In genomic region chr12:33438890-33439586, GRCh38 we compare ENCODE assay signal across 8 cellular contexts. TPM values are rescaled to one million over a fixed set of nuclear protein-coding genes. Genes with fewer than 3 reads are reported as not detected.
A peak's percentile ranks its signal among the peaks of the same experiment; 100 is the strongest.
DNase-seq lines count a peak whose midpoint lies in the region; FAIRE-seq and TF ChIP-seq lines count a peak whose summit lies in the region.

No MANE protein-coding gene starts in this region.

- POLR2A ChIA-PET in MCF 10A (lab: Yijun Ruan, JAX), result no interaction called here

- H3K27me3 ChIP-seq in breast epithelium, result peaks cover 0 to 31% of the 10 kb centered on the region in 2 donors
- H3K27me3 ChIP-seq in brain microvascular endothelial cell (replicated peaks), result peaks cover 15% of the 10 kb centered on the region
- H3K27me3 ChIP-seq in stomach smooth muscle (ENCODE audit: control insufficient read depth in 1 of 2, insufficient read depth in 2 of 2, low read length in 2 of 2), result peaks cover 17 to 24% of the 10 kb centered on the region in 2 donors

- no TSS peak for BruUV-seq in MCF 10A (replicated peaks; lab: Mats Ljungman, UMichigan)

- H3K27ac Mint-ChIP-seq in MCF 10A (ENCODE audit: low read depth, unreplicated experiment), result no peak overlapping the region

- H3K4me1 Mint-ChIP-seq in MCF 10A (ENCODE audit: insufficient read depth, unreplicated experiment), result no peaks in the 10 kb centered on the region

- peaks cover 20% of the 10 kb centered on the region for H3K27me3 Mint-ChIP-seq in MCF 10A (ENCODE audit: insufficient read depth, unreplicated experiment)

- in situ Hi-C loops in brain microvascular endothelial cell (cut with HindIII; ENCODE audit: low pct_ligation_motif_present, low sequenced_read_pairs), result no loop called here

- H3K4me3 Mint-ChIP-seq in MCF 10A (ENCODE audit: unreplicated experiment), result no peak overlapping the region

- H3K36me3 ChIP-seq in breast epithelium (no peaks in the 10 kb centered on the region), brain microvascular endothelial cell (replicated peaks) (no peaks in the 10 kb centered on the region), kidney (ENCODE audit: control insufficient read depth in 1 of 2, insufficient read depth in 2 of 2, low read length in 2 of 2) (no peaks in the 10 kb centered on the region), stomach smooth muscle (ENCODE audit: control insufficient read depth in 2 of 2, insufficient read depth in 2 of 2, low read length in 2 of 2) (no peaks in the 10 kb centered on the region)

- H3K9me3 ChIP-seq in breast epithelium (no peaks in the 10 kb centered on the region), kidney (ENCODE audit: control insufficient read depth in 1 of 2, low read length in 2 of 2) (no peaks in the 10 kb centered on the region), stomach smooth muscle (ENCODE audit: control insufficient read depth in 2 of 2, low read length in 2 of 2) (no peaks in the 10 kb centered on the region)

- H3K36me3 Mint-ChIP-seq in MCF 10A (ENCODE audit: insufficient read depth, unreplicated experiment), result no peaks in the 10 kb centered on the region

- TF ChIP-seq CTCF in breast epithelium (IDR thresholded peaks at IDR 0.05) (no peak), MCF 10A (IDR thresholded peaks at IDR 0.05; ENCODE audit: unreplicated experiment) (no peak), brain microvascular endothelial cell (IDR thresholded peaks at IDR 0.05; ENCODE audit: low read depth, low read length, missing control alignments) (no peak), kidney (IDR thresholded peaks at IDR 0.05; ENCODE audit: borderline replicate concordance, extremely low read depth, insufficient read depth) (no peak)

- no peak for FAIRE-seq in kidney (lab: Jason Lieb, UNC)

- H3K9me3 Mint-ChIP-seq in MCF 10A (ENCODE audit: unreplicated experiment), result no peaks in the 10 kb centered on the region

- DNase-seq in breast epithelium (ENCODE audit: low spot score in 2 of 2) (no peak), MCF 10A (ENCODE audit: unreplicated experiment) (no peak), brain microvascular endothelial cell (no peak), kidney (peak; percentile 72), epidermal melanocyte (ENCODE audit: insufficient read length, low spot score) (no peak), RPMI8226 (no peak)
- DNase-seq in stimulated activated naive CD4-positive, alpha-beta T cell treated with Interleukin-2 at 50 U/mL for 16 hours (lab: John Stamatoyannopoulos, UW), result no peak

- intact Hi-C loops in breast epithelium (cut with DNase I; ENCODE audit: low total_unique reads), result no loop called here
- intact Hi-C loops in MCF 10A (cut with micrococcal nuclease), result no loop called here
- intact Hi-C loops in kidney (cut with DNase I), result no loop called here

- CTCF ChIA-PET in MCF 10A (lab: Yijun Ruan, JAX), result no interaction called here

- peak overlapping the region; percentile 49 to 71 (median 56) for H3K4me3 ChIP-seq in breast epithelium
- H3K4me3 ChIP-seq in brain microvascular endothelial cell (ENCODE audit: low read depth, low read length), result peak overlapping the region; percentile 60
- H3K4me3 ChIP-seq in kidney (ENCODE audit: low read length in 2 of 2), result peak overlapping the region; percentile 54 to 74
- H3K4me3 ChIP-seq in stomach smooth muscle (ENCODE audit: low read length in 2 of 2), result peak overlapping the region; percentile 79 to 81

- no peaks in the 10 kb centered on the region for H3K4me1 ChIP-seq in breast epithelium
- H3K4me1 ChIP-seq in kidney (ENCODE audit: control insufficient read depth in 1 of 2, insufficient read depth in 1 of 2, low read depth in 1 of 2, low read length in 2 of 2), result no peaks in the 10 kb centered on the region
- H3K4me1 ChIP-seq in stomach smooth muscle (ENCODE audit: control insufficient read depth, insufficient read depth, low read length), result peaks cover 3% of the 10 kb centered on the region

- no peak overlapping the region for H3K9ac ChIP-seq in kidney (ENCODE audit: low read length in 2 of 2)
- H3K9ac ChIP-seq in stomach smooth muscle (ENCODE audit: low read length in 2 of 2), result no peak overlapping the region

- TF ChIP-seq POLR2A in breast epithelium (IDR thresholded peaks at IDR 0.05), result no peak

- H3K27ac ChIP-seq in breast epithelium (no peak overlapping the region), brain microvascular endothelial cell (no peak overlapping the region), kidney (ENCODE audit: low read depth in 2 of 2, low read length in 2 of 2) (no peak overlapping the region), stomach smooth muscle (ENCODE audit: low read length) (no peak overlapping the region)

RNA-seq across cellular contexts. Expression of gene SYT10, which starts 0.6 kb away (rescaled TPM):
- total RNA-seq in breast epithelium (not detected), MCF 10A (2022) (not detected in 2 replicates), kidney (0.41 TPM)
- polyA plus RNA-seq in kidney (ENCODE audit: insufficient read depth, low read depth, low replicate concordance), result 0.30 TPM
